ENCODE assay signal across 12 cellular contexts in the genomic region with DNA sequence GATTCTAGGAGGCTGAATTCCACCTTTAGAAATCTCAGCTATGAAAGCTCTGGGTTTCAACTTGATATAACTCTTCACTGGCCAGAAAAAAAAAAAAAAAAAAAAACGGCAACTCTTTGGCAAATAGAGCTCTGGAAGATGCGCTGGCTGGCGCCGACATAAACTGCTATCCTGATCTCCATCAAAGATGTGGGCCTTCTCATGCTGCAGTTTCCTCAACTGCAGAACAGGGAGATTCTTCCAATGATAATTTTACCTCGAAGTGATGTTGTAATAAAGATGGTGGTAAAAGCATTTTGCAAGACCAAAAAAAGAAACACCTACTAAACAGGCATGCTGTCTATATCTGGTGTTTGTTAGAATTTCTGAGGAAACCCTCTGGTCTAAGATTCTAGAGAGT. TPM values are rescaled to one million over a fixed set of nuclear protein-coding genes. Genes with fewer than 3 reads are reported as not detected.
A peak's percentile ranks its signal among the peaks of the same experiment; 100 is the strongest.
DNase-seq lines count a peak whose midpoint lies in the region; ATAC-seq and TF ChIP-seq lines count a peak whose summit lies in the region.
"Had no signal": no experiment of that assay in that cellular context is flagged by ENCODE, and none has a peak within 500 bp of the region (broad histone marks: within the 10 kb centered on the region; RNA-seq: fewer than 3 reads in every experiment).

No MANE protein-coding gene starts in this region.

- H4K20me1 ChIP-seq in GM23338 (replicated peaks; ENCODE audit: insufficient read depth) = no peaks in the 10 kb centered on the region

- POLR2A ChIA-PET in CD4-positive, alpha-beta T cell (lab: Charles Lee) = interaction anchor here (0.9 to 4.0 kb wide), 6 partner anchors 9 to 677 kb away, joined by 4 to 26 read pairs (median 6); a partner anchor contains a TSS
- POLR2A ChIA-PET in naive thymus-derived CD4-positive, alpha-beta T cell (lab: Charles Lee) = interaction anchor here (1.0 to 4.2 kb wide), 5 partner anchors 9 to 40 kb away, joined by 4 to 18 read pairs (median 5); a partner anchor contains a TSS

- H3K4me3 Mint-ChIP-seq in CD4-positive, alpha-beta T cell = peak overlapping the region; percentile 77
- H3K4me3 Mint-ChIP-seq in GM23338 = no peak overlapping the region
- H3K4me3 Mint-ChIP-seq in activated T-helper 2 cell treated with anti-CD3 and anti-CD28 coated beads, Interferon-gamma antibody, Interleukin-2, Interleukin-4, amounts not matched to agents 10 μg/mL and 5 μg/mL and 100 μg/mL, durations not matched to agents 14 hours and 24 hours and 36 hours (ENCODE audit: low read depth) = no peak overlapping the region
- H3K4me3 Mint-ChIP-seq in naive thymus-derived CD4-positive, alpha-beta T cell = peak overlapping the region; percentile 20 to 92 (median 50)

- 0 out of 2 replicates have a peak, but pooled peaks cover 3% of the 10 kb centered on the region for H3F3A ChIP-seq in GM23338 (replicated peaks; ENCODE audit: low read depth)

- no peaks in the 10 kb centered on the region for H3K9me3 Mint-ChIP-seq in CD4-positive, alpha-beta T cell
- 0 out of 3 replicates have a peak, but pooled peaks cover 3% of the 10 kb centered on the region for H3K9me3 Mint-ChIP-seq in GM23338
- H3K9me3 Mint-ChIP-seq in activated T-helper 2 cell treated with anti-CD3 and anti-CD28 coated beads, Interferon-gamma antibody, Interleukin-2, Interleukin-4, amounts not matched to agents 10 μg/mL and 5 μg/mL and 100 μg/mL, durations not matched to agents 14 hours and 24 hours and 36 hours = peaks cover 4% of the 10 kb centered on the region
- peaks cover 0 to 8% (median 0%) of the 10 kb centered on the region in 11 donors for H3K9me3 Mint-ChIP-seq in naive thymus-derived CD4-positive, alpha-beta T cell

- peaks cover 41% of the 10 kb centered on the region for H3K36me3 Mint-ChIP-seq in CD4-positive, alpha-beta T cell (ENCODE audit: low read depth)
- H3K36me3 Mint-ChIP-seq in GM23338 (ENCODE audit: low read depth) = no peaks in the 10 kb centered on the region
- peaks cover 34% of the 10 kb centered on the region for H3K36me3 Mint-ChIP-seq in activated T-helper 2 cell treated with anti-CD3 and anti-CD28 coated beads, Interferon-gamma antibody, Interleukin-2, Interleukin-4, amounts not matched to agents 10 μg/mL and 5 μg/mL and 100 μg/mL, durations not matched to agents 14 hours and 24 hours and 36 hours (ENCODE audit: low read depth)
- H3K36me3 Mint-ChIP-seq in naive thymus-derived CD4-positive, alpha-beta T cell = peaks cover 0 to 37% (median 15%) of the 10 kb centered on the region in 5 donors

- ATAC-seq in CD4-positive, alpha-beta T cell (ENCODE audit: poor library complexity) = no peak
- ATAC-seq in GM23338 (no peak), GM21367 (IDR thresholded peaks at IDR 0.05; ENCODE audit: unreplicated experiment) (no peak), HG02571 (IDR thresholded peaks at IDR 0.05; ENCODE audit: unreplicated experiment) (no peak), GM21515 (IDR thresholded peaks at IDR 0.05; ENCODE audit: unreplicated experiment) (no peak)
- no peak for ATAC-seq in naive thymus-derived CD4-positive, alpha-beta T cell
- ATAC-seq: esophagus mucosa, left ventricle myocardium superior, sciatic nerve had no signal

- CTCF ChIA-PET in CD4-positive, alpha-beta T cell (lab: Charles Lee) = interaction anchor here (0.8 to 1.3 kb wide), 3 partner anchors 20 to 43 kb away, joined by 3 to 4 read pairs (median 4); no protein-coding TSS in a partner anchor
- CTCF ChIA-PET in naive thymus-derived CD4-positive, alpha-beta T cell (lab: Charles Lee) = no interaction called here

- H3K4me1 Mint-ChIP-seq in CD4-positive, alpha-beta T cell (ENCODE audit: low read depth) = peaks cover 99% of the 10 kb centered on the region
- peaks cover 52% of the 10 kb centered on the region for H3K4me1 Mint-ChIP-seq in GM23338
- H3K4me1 Mint-ChIP-seq in activated T-helper 2 cell treated with anti-CD3 and anti-CD28 coated beads, Interferon-gamma antibody, Interleukin-2, Interleukin-4, amounts not matched to agents 10 μg/mL and 5 μg/mL and 100 μg/mL, durations not matched to agents 14 hours and 24 hours and 36 hours (ENCODE audit: low read depth) = peaks cover 84% of the 10 kb centered on the region
- H3K4me1 Mint-ChIP-seq in naive thymus-derived CD4-positive, alpha-beta T cell = peaks cover 88 to 100% (median 98%) of the 10 kb centered on the region in 7 donors

- H3K9me2 ChIP-seq in GM23338 (ENCODE audit: insufficient read depth) = peaks cover 13% of the 10 kb centered on the region; the same call in 1 of the 2 replicates

- no peaks in the 10 kb centered on the region for H3K27me3 ChIP-seq in CD4-positive, alpha-beta T cell (ENCODE audit: control insufficient read depth, insufficient read depth, low read length)
- no peaks in the 10 kb centered on the region for H3K27me3 ChIP-seq in GM23338 (ENCODE audit: insufficient read depth)
- no peaks in the 10 kb centered on the region for H3K27me3 ChIP-seq in naive thymus-derived CD4-positive, alpha-beta T cell (ENCODE audit: control insufficient read depth in 2 of 2, insufficient read depth in 2 of 2, low read length in 2 of 2)
- H3K27me3 ChIP-seq: MG63 had no signal

- peak overlapping the region; percentile 44 for H3K27ac ChIP-seq in CD4-positive, alpha-beta T cell (ENCODE audit: low read depth, low read length)
- H3K27ac ChIP-seq in GM23338 (ENCODE audit: low read depth) = no peak overlapping the region
- H3K27ac ChIP-seq in naive thymus-derived CD4-positive, alpha-beta T cell (ENCODE audit: low read depth, low read length) = peak overlapping the region; percentile 48

- H3K36me3 ChIP-seq in GM23338 (ENCODE audit: insufficient read depth) = no peaks in the 10 kb centered on the region; the same call in 1 of the 2 replicates
- no peaks in the 10 kb centered on the region for H3K36me3 ChIP-seq in naive thymus-derived CD4-positive, alpha-beta T cell (ENCODE audit: control insufficient read depth in 2 of 3, insufficient read depth in 3 of 3, low read length in 3 of 3)
- H3K36me3 ChIP-seq: MG63 had no signal

- H3K9me3 ChIP-seq in CD4-positive, alpha-beta T cell (ENCODE audit: control insufficient read depth, low read length) = no peaks in the 10 kb centered on the region
- H3K9me3 ChIP-seq in naive thymus-derived CD4-positive, alpha-beta T cell (ENCODE audit: control insufficient read depth in 2 of 3, low read length in 3 of 3) = no peaks in the 10 kb centered on the region
- H3K9me3 ChIP-seq: MG63 had no signal

- no peak overlapping the region for H3K4me3 ChIP-seq in GM23338
- H3K4me3 ChIP-seq in naive thymus-derived CD4-positive, alpha-beta T cell (ENCODE audit: low read length) = no peak overlapping the region
- H3K4me3 ChIP-seq: MG63 had no signal

- H3K79me2 ChIP-seq in GM23338 (replicated peaks; ENCODE audit: insufficient read depth) = no peaks in the 10 kb centered on the region

- peak overlapping the region; percentile 39; the same call in 1 of the 2 replicates for H2AFZ ChIP-seq in GM23338

- peak overlapping the region; percentile 90 for H3K27ac Mint-ChIP-seq in CD4-positive, alpha-beta T cell
- H3K27ac Mint-ChIP-seq in GM23338 = no peak overlapping the region
- H3K27ac Mint-ChIP-seq in activated T-helper 2 cell treated with anti-CD3 and anti-CD28 coated beads, Interferon-gamma antibody, Interleukin-2, Interleukin-4, amounts not matched to agents 10 μg/mL and 5 μg/mL and 100 μg/mL, durations not matched to agents 14 hours and 24 hours and 36 hours = peak overlapping the region; percentile 69
- peak overlapping the region; percentile 70 to 99 (median 91) for H3K27ac Mint-ChIP-seq in naive thymus-derived CD4-positive, alpha-beta T cell

- no peak overlapping the region for H3K4me2 ChIP-seq in GM23338

- intact Hi-C loops in CD4-positive, alpha-beta T cell (cut with DNase I, micrococcal nuclease) = no loop called here
- intact Hi-C loops in activated T-helper 2 cell treated with anti-CD3 and anti-CD28 coated beads, Interferon-gamma antibody, Interleukin-2, Interleukin-4, amounts not matched to agents 10 μg/mL and 5 μg/mL and 100 μg/mL, durations not matched to agents 14 hours and 24 hours and 36 hours (cut with micrococcal nuclease) = no loop called here
- intact Hi-C loops in naive thymus-derived CD4-positive, alpha-beta T cell (cut with micrococcal nuclease) = loop anchor here in 1 of 2 donors (1.0 kb wide), 1 partner anchor 10 kb away; no protein-coding TSS in a partner anchor

- TF ChIP-seq CTCF in CD4-positive, alpha-beta T cell (IDR thresholded peaks at IDR 0.05) = no peak
- no peak for TF ChIP-seq CTCF in GM23338 (conservative IDR thresholded peaks at IDR 0.05; ENCODE audit: low read depth in 2 of 2)

- H3K27me3 Mint-ChIP-seq in CD4-positive, alpha-beta T cell = no peaks in the 10 kb centered on the region
- H3K27me3 Mint-ChIP-seq in GM23338 (ENCODE audit: insufficient read depth, low read depth, poor library complexity) = peaks cover 3% of the 10 kb centered on the region
- no peaks in the 10 kb centered on the region for H3K27me3 Mint-ChIP-seq in activated T-helper 2 cell treated with anti-CD3 and anti-CD28 coated beads, Interferon-gamma antibody, Interleukin-2, Interleukin-4, amounts not matched to agents 10 μg/mL and 5 μg/mL and 100 μg/mL, durations not matched to agents 14 hours and 24 hours and 36 hours (ENCODE audit: low read depth)
- no peaks in the 10 kb centered on the region for H3K27me3 Mint-ChIP-seq in naive thymus-derived CD4-positive, alpha-beta T cell

- peaks cover 43% of the 10 kb centered on the region for H3K4me1 ChIP-seq in GM23338 (ENCODE audit: insufficient read depth)
- H3K4me1 ChIP-seq in naive thymus-derived CD4-positive, alpha-beta T cell (ENCODE audit: control insufficient read depth in 2 of 2, insufficient read depth in 2 of 2, low read length in 2 of 2) = peaks cover 76 to 90% of the 10 kb centered on the region in 2 donors

- no peak for DNase-seq in CD4-positive, alpha-beta T cell
- no peak for DNase-seq in GM23338 (ENCODE audit: low spot score)
- no peak for DNase-seq in activated T-helper 2 cell treated with anti-CD3 and anti-CD28 coated beads, Interferon-gamma antibody, Interleukin-2, Interleukin-4, amounts not matched to agents 10 μg/mL and 5 μg/mL and 100 μg/mL, durations not matched to agents 14 hours and 24 hours and 36 hours (ENCODE audit: low spot score)
- DNase-seq in naive thymus-derived CD4-positive, alpha-beta T cell = no peak
- DNase-seq: activated CD4-positive, CD25-positive, alpha-beta regulatory T cell treated with anti-CD3 and anti-CD28 coated beads, Interleukin-2, amount 50 U/mL, for 72 hours; left ventricle myocardium superior had no signal

TF ChIP-seq in GM23338, 12 proteins besides CTCF, POLR2A, EP300 and RAD21 (continues in another document):
- TF ChIP-seq CREB1 (CRISPR knock-in tag; IDR thresholded peaks at IDR 0.05; ENCODE audit: low read depth) = no peak
- TF ChIP-seq EZH2 (IDR thresholded peaks at IDR 0.05; ENCODE audit: low read depth, unreplicated experiment) = no peak

RNA-seq across cellular contexts. Expression of a gene that starts 20.2 kb away (rescaled TPM):
- total RNA-seq in CD4-positive, alpha-beta T cell = 10 to 100 TPM; 56.6 to 60.4 TPM
- total RNA-seq in GM23338 (2014; rRNA removed; shearing (Covaris generic)) = 0.12 and 0.21 TPM in 2 replicates
- polyA plus RNA-seq in GM23338 (2016; fragmentation: Nextera tagmentation; extraction: Ambion mirVana) = 0.16 and 0.31 TPM in 2 replicates
- 38.1 and 38.3 TPM in 2 replicates for total RNA-seq in activated T-helper 2 cell treated with anti-CD3 and anti-CD28 coated beads, Interferon-gamma antibody, Interleukin-2, Interleukin-4, amounts not matched to agents 10 μg/mL and 5 μg/mL and 100 μg/mL, durations not matched to agents 14 hours and 24 hours and 36 hours
- total RNA-seq in naive thymus-derived CD4-positive, alpha-beta T cell = 100 to 1,000 TPM in 1 of 5 experiments, 10 to 100 TPM in 4; 80.8 to 108 (median 89.3) TPM
- polyA plus RNA-seq in naive thymus-derived CD4-positive, alpha-beta T cell = 10 to 100 TPM; 52.1 to 53.8 TPM

Comparison
In these comparisons a context has a peak if more than half of its experiments do, and no peak if none do; other contexts are left out.
1. H3K4me3 Mint-ChIP-seq: peak in CD4-positive, alpha-beta T cell (single experiment) and naive thymus-derived CD4-positive, alpha-beta T cell (10 of 10); none in GM23338 (single experiment) and activated T-helper 2 cell treated with anti-CD3 and anti-CD28 coated beads, Interferon-gamma antibody, Interleukin-2, Interleukin-4, amounts not matched to agents 10 μg/mL and 5 μg/mL and 100 μg/mL, durations not matched to agents 14 hours and 24 hours and 36 hours (single experiment).
2. RNA of a gene that starts 20.2 kb away (total RNA-seq): 80.8 to 108 TPM in naive thymus-derived CD4-positive, alpha-beta T cell, 56.6 to 60.4 TPM in CD4-positive, alpha-beta T cell and 38.1 to 38.3 TPM in activated T-helper 2 cell treated with anti-CD3 and anti-CD28 coated beads, Interferon-gamma antibody, Interleukin-2, Interleukin-4, amounts not matched to agents 10 μg/mL and 5 μg/mL and 100 μg/mL, durations not matched to agents 14 hours and 24 hours and 36 hours; 0.12 to 0.21 TPM in GM23338; every median in the first group is over 10 times any median in the second.